ENCODE assay signal across 1 cellular context in the genomic region with DNA sequence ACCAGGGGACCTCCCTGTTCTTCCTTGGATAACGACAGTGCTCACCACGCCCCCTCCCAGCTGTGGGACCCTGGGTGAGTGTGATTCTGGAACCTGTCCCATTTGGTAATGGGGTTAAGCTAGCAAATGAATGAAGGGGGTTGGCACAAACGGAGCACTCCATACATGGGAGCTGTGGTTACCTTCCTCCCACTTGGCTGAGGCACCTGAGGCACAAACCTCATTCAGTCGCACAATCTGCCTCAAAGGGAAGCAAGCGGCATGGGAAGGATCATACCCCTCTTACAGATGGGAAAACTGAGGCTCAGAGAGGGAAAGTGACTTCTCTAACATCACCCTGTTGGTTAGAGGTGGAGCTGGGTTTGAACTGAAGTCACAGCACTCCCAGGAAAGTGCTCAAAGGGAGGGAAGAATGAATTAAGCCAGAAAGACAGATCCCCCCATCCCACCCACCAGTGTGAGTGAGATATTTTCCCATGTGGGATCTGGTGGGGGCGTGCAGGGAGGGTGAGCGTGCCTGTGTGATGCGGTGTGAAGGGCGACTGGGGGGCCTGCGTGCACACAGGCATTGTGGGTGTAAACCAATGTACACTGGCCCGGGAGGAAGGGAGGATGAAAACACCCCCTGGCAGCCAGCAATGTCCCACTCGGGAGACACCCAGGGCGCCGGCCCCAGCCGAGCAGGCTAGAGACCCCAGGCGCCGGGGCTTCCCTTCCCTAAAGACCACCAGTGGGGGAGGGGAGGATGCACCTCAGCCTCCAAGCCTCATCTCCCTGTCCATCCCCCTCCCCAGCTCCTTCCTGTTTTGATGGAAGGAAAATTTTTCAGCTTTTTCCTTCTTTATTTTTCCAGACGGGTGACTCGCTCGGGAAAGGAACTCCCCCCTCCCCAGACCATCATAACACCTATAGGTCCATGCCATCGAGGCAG.
TF ChIP-seq lines count a peak whose summit lies in the region.

No MANE protein-coding gene starts in this region.

TF ChIP-seq in HepG2, 621 proteins besides CTCF, POLR2A, EP300 and RAD21:
- no peak for TF ChIP-seq HBP1 (CRISPR knock-in tag; IDR thresholded peaks at IDR 0.05; ENCODE audit: low read depth)
- 0 out of 2 replicates have a peak, but pooled peaks have one; percentile 38 for TF ChIP-seq ZNF274 (CRISPR knock-in tag; IDR thresholded peaks at IDR 0.05)
- TF ChIP-seq ZNF431 (CRISPR knock-in tag; IDR thresholded peaks at IDR 0.05; ENCODE audit: borderline replicate concordance, low read depth): no peak
- peak; percentile 90 for TF ChIP-seq ZNF629 (CRISPR knock-in tag; conservative IDR thresholded peaks at IDR 0.05)
- TF ChIP-seq, protein P1, sequence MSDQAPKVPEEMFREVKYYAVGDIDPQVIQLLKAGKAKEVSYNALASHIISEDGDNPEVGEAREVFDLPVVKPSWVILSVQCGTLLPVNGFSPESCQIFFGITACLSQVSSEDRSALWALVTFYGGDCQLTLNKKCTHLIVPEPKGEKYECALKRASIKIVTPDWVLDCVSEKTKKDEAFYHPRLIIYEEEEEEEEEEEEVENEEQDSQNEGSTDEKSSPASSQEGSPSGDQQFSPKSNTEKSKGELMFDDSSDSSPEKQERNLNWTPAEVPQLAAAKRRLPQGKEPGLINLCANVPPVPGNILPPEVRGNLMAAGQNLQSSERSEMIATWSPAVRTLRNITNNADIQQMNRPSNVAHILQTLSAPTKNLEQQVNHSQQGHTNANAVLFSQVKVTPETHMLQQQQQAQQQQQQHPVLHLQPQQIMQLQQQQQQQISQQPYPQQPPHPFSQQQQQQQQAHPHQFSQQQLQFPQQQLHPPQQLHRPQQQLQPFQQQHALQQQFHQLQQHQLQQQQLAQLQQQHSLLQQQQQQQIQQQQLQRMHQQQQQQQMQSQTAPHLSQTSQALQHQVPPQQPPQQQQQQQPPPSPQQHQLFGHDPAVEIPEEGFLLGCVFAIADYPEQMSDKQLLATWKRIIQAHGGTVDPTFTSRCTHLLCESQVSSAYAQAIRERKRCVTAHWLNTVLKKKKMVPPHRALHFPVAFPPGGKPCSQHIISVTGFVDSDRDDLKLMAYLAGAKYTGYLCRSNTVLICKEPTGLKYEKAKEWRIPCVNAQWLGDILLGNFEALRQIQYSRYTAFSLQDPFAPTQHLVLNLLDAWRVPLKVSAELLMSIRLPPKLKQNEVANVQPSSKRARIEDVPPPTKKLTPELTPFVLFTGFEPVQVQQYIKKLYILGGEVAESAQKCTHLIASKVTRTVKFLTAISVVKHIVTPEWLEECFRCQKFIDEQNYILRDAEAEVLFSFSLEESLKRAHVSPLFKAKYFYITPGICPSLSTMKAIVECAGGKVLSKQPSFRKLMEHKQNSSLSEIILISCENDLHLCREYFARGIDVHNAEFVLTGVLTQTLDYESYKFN (CRISPR knock-in tag; conservative IDR thresholded peaks at IDR 0.05): 0 out of 2 replicates have a peak, but pooled peaks have one; percentile 2
- TF ChIP-seq, protein P2, sequence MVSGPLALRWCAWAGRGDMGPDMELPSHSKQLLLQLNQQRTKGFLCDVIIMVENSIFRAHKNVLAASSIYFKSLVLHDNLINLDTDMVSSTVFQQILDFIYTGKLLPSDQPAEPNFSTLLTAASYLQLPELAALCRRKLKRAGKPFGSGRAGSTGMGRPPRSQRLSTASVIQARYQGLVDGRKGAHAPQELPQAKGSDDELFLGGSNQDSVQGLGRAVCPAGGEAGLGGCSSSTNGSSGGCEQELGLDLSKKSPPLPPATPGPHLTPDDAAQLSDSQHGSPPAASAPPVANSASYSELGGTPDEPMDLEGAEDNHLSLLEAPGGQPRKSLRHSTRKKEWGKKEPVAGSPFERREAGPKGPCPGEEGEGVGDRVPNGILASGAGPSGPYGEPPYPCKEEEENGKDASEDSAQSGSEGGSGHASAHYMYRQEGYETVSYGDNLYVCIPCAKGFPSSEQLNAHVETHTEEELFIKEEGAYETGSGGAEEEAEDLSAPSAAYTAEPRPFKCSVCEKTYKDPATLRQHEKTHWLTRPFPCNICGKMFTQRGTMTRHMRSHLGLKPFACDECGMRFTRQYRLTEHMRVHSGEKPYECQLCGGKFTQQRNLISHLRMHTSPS (CRISPR knock-in tag; IDR thresholded peaks at IDR 0.05; ENCODE audit: low read depth): 0 out of 2 replicates have a peak, but pooled peaks have one; percentile 4
- peak; percentile 56; the same call in 1 of the 2 replicates for TF ChIP-seq ZMAT3 (CRISPR knock-in tag; conservative IDR thresholded peaks at IDR 0.05)
- 0 out of 2 replicates have a peak, but pooled peaks have one; percentile 31 for TF ChIP-seq HOXA7 (CRISPR knock-in tag; IDR thresholded peaks at IDR 0.05)
- peak; percentile 9; the same call in 1 of the 2 replicates for TF ChIP-seq ZNF263 (CRISPR knock-in tag; IDR thresholded peaks at IDR 0.05)
- TF ChIP-seq SAP130 (CRISPR knock-in tag; IDR thresholded peaks at IDR 0.05; ENCODE audit: low read depth): peak; percentile 25; the same call in 1 of the 2 replicates
